10 cellular contexts compared by ENCODE assay signal in the genomic region with DNA sequence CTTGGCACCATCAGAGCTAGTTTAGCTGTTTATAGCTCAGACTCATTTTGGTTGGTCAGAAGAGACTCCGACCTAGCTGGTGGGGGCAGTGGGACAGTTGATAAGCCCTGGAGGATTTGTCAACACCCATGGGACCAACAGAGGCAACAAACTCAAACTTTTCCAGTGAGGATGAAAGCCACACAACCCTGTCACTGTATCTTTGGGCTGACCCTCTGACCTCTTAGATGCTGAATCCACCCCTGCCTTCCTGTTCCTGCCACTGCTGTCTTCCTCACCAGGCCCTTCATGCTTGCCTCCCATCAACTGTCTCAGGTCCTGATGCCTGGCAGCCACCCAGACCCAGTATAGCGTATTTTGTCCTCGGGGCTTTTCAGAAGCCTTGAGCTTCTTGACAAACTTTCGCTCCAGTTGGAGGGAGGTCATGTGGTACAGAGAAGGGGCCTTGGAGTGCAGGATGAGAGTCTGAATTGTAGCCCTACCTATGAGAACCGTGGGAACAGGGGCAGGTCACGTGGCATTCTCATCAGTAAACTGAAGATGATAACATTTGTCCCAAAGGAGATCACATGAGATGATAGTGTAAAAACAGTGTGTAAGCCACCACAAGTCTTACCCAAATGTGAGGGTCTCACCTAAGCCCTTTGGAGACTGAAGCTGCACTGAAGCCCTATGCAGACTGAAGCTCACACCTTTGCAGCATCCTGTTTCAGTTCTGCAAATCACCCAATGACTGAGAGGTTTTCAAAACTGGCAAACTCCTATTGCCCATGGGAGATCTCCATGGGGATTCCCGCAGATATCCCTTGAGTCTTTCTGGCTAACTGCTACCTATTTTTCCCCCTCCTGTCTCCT.
DNase-seq lines count a peak whose midpoint lies in the region; ATAC-seq lines count a peak whose summit lies in the region.
"Had no signal": no experiment of that assay in that cellular context is flagged by ENCODE, and none has a peak within 500 bp of the region (broad histone marks: within the 10 kb centered on the region; RNA-seq: fewer than 3 reads in every experiment).

No MANE protein-coding gene starts in this region.

- intact Hi-C loops in Right ventricle myocardium inferior (cut with DNase I) = no loop called here

- H3K27ac Mint-ChIP-seq in stimulated activated memory B cell treated with anti-CD40 and anti-IgM and Interleukin-4, amounts not matched to agents 10 μg/mL and 1 μg/mL and 100 μg/mL, for 72 hours = peak overlapping the region; percentile 76
- H3K27ac Mint-ChIP-seq: activated CD4-positive, alpha-beta T cell treated with anti-CD3 and anti-CD28 coated beads for 36 hours; activated naive CD4-positive, alpha-beta T cell treated with anti-CD3 and anti-CD28 coated beads, Interleukin-2, amount 50 U/mL, for 24 hours had no signal

- ATAC-seq in GM18909 (IDR thresholded peaks at IDR 0.05; ENCODE audit: poor library complexity, unreplicated experiment) = peak; percentile 82
- ATAC-seq in GM21723 (IDR thresholded peaks at IDR 0.05; ENCODE audit: unreplicated experiment) = peak; percentile 73
- peak; percentile 80 for ATAC-seq in HG03175 (IDR thresholded peaks at IDR 0.05; ENCODE audit: unreplicated experiment)
- ATAC-seq in stimulated activated memory B cell treated with anti-CD40 and anti-IgM and Interleukin-4, amounts not matched to agents 10 μg/mL and 1 μg/mL and 100 μg/mL, for 72 hours = peak; percentile 79
- ATAC-seq in Right ventricle myocardium inferior = no peak
- ATAC-seq: activated CD4-positive, alpha-beta T cell treated with anti-CD3 and anti-CD28 coated beads for 36 hours had no signal

- H3K36me3 Mint-ChIP-seq in stimulated activated memory B cell treated with anti-CD40 and anti-IgM and Interleukin-4, amounts not matched to agents 10 μg/mL and 1 μg/mL and 100 μg/mL, for 72 hours = no peaks in the 10 kb centered on the region
- H3K36me3 Mint-ChIP-seq: activated naive CD4-positive, alpha-beta T cell treated with anti-CD3 and anti-CD28 coated beads, Interleukin-2, amount 50 U/mL, for 24 hours had no signal

- H3K27me3 Mint-ChIP-seq in stimulated activated memory B cell treated with anti-CD40 and anti-IgM and Interleukin-4, amounts not matched to agents 10 μg/mL and 1 μg/mL and 100 μg/mL, for 72 hours = peaks cover 8% of the 10 kb centered on the region

- peak overlapping the region; percentile 22 for H3K4me3 Mint-ChIP-seq in stimulated activated memory B cell treated with anti-CD40 and anti-IgM and Interleukin-4, amounts not matched to agents 10 μg/mL and 1 μg/mL and 100 μg/mL, for 72 hours
- H3K4me3 Mint-ChIP-seq: activated CD4-positive, alpha-beta T cell treated with anti-CD3 and anti-CD28 coated beads for 36 hours; activated naive CD4-positive, alpha-beta T cell treated with anti-CD3 and anti-CD28 coated beads, Interleukin-2, amount 50 U/mL, for 24 hours had no signal

- no peak for DNase-seq in Right ventricle myocardium inferior (ENCODE audit: missing footprints)
- no peak for DNase-seq in AML-193 (lab: John Stamatoyannopoulos, UW)
- DNase-seq in cerebellar nuclear complex (lab: John Stamatoyannopoulos, UW) = no peak
- DNase-seq: activated CD4-positive, alpha-beta T cell treated with anti-CD3 and anti-CD28 coated beads for 36 hours; NCI-H1694 had no signal

- H3K4me1 Mint-ChIP-seq in stimulated activated memory B cell treated with anti-CD40 and anti-IgM and Interleukin-4, amounts not matched to agents 10 μg/mL and 1 μg/mL and 100 μg/mL, for 72 hours = peaks cover 41% of the 10 kb centered on the region
- H3K4me1 Mint-ChIP-seq: activated CD4-positive, alpha-beta T cell treated with anti-CD3 and anti-CD28 coated beads for 36 hours; activated naive CD4-positive, alpha-beta T cell treated with anti-CD3 and anti-CD28 coated beads, Interleukin-2, amount 50 U/mL, for 24 hours had no signal

- no peaks in the 10 kb centered on the region for H3K9me3 Mint-ChIP-seq in stimulated activated memory B cell treated with anti-CD40 and anti-IgM and Interleukin-4, amounts not matched to agents 10 μg/mL and 1 μg/mL and 100 μg/mL, for 72 hours
- H3K9me3 Mint-ChIP-seq: activated naive CD4-positive, alpha-beta T cell treated with anti-CD3 and anti-CD28 coated beads, Interleukin-2, amount 50 U/mL, for 24 hours had no signal
